Comparison of ENCODE assay signal across 15 cellular contexts in genomic region chr17:17435323-17435722, GRCh38. TPM values are rescaled to one million over a fixed set of nuclear protein-coding genes. Genes with fewer than 3 reads are reported as not detected.
DNase-seq lines count a peak whose midpoint lies in the region; ATAC-seq, FAIRE-seq and TF ChIP-seq lines count a peak whose summit lies in the region.
"Had no signal": no experiment of that assay in that cellular context is flagged by ENCODE, and none has a peak within 500 bp of the region (broad histone marks: within the 10 kb centered on the region; RNA-seq: fewer than 3 reads in every experiment).

No MANE protein-coding gene starts in this region.

- no peak overlapping the region for H3K4me3 Mint-ChIP-seq in astrocyte (ENCODE audit: unreplicated experiment)
- H3K4me3 Mint-ChIP-seq: activated CD4-positive, alpha-beta T cell treated with anti-CD3 and anti-CD28 coated beads for 36 hours; B cell had no signal

- H3K27me3 Mint-ChIP-seq in astrocyte (ENCODE audit: low read depth, unreplicated experiment) = peaks cover 17% of the 10 kb centered on the region
- H3K27me3 Mint-ChIP-seq: activated CD4-positive, alpha-beta T cell treated with anti-CD3 and anti-CD28 coated beads for 36 hours had no signal

- H3K9me3 Mint-ChIP-seq in astrocyte (ENCODE audit: unreplicated experiment) = peaks cover 4% of the 10 kb centered on the region

- H3K4me3 ChIP-seq in AG04449 (ENCODE audit: low read depth, low read length) = no peak overlapping the region; the same call in 1 of the 2 replicates
- no peak overlapping the region for H3K4me3 ChIP-seq in HEK293 (ENCODE audit: low read depth, low read length)
- no peak overlapping the region for H3K4me3 ChIP-seq in astrocyte (ENCODE audit: insufficient read depth, low read depth, low read length)
- no peak overlapping the region for H3K4me3 ChIP-seq in aorta (ENCODE audit: low read length in 2 of 2)
- H3K4me3 ChIP-seq: gastroesophageal sphincter, uterus had no signal

- TF ChIP-seq CTCF in AG04449 (IDR thresholded peaks at IDR 0.05; ENCODE audit: insufficient read depth, low read length, missing control alignments) (peak; percentile 53), HEK293 (tag by site-specific recombination; IDR thresholded peaks at IDR 0.05) (no peak), astrocyte (IDR thresholded peaks at IDR 0.05; ENCODE audit: insufficient read depth, low read depth, low read length) (peak; percentile 33)

- no peak for ATAC-seq in aorta (ENCODE audit: low FRiP score)
- ATAC-seq: activated CD4-positive, alpha-beta T cell treated with anti-CD3 and anti-CD28 coated beads for 36 hours; gastroesophageal sphincter had no signal

- H3K4me2 ChIP-seq in astrocyte (ENCODE audit: low read length) = peak overlapping the region; percentile 76

- DNase-seq in AG04449 (ENCODE audit: low read depth, low spot score) = peak; percentile 65
- DNase-seq in astrocyte (ENCODE audit: low read depth) = peak; percentile 88
- DNase-seq in iPS-NIHi7 (ENCODE audit: extremely low spot score) = peak; percentile 41
- DNase-seq in aorta = no peak
- DNase-seq in substantia nigra (lab: John Stamatoyannopoulos, UW) = no peak
- DNase-seq in T-helper 9 cell = no peak
- DNase-seq in NCI-H1436 treated with DMSO at 0.1 percent for 48 hours (lab: John Stamatoyannopoulos, UW) = no peak
- DNase-seq: activated CD4-positive, alpha-beta T cell treated with anti-CD3 and anti-CD28 coated beads for 36 hours; NCI-H1436; NCI-H748 treated with DMSO at 0.1 percent for 48 hours; nucleus accumbens; uterus had no signal

- H4K20me1 ChIP-seq in astrocyte (ENCODE audit: insufficient read depth, low read length) = no peaks in the 10 kb centered on the region

- POLR2A ChIA-PET in AG04449 (lab: Yijun Ruan, JAX) (interaction anchor here (0.9 to 1.9 kb wide), 3 partner anchors 11 to 61 kb away, joined by 3 to 11 read pairs (median 3); partner anchors contain the start of gene RASD1), HEK293 (lab: Yijun Ruan, JAX) (interaction anchor here (2.2 kb wide), 1 partner anchor 11 kb away, joined by 12 read pairs; no protein-coding TSS in a partner anchor)

- no peaks in the 10 kb centered on the region for H3K36me3 Mint-ChIP-seq in astrocyte (ENCODE audit: low read depth, unreplicated experiment)

- CTCF ChIA-PET in AG04449 (lab: Yijun Ruan, JAX) (interaction anchor here (0.9 to 2.5 kb wide), 12 partner anchors 10 to 206 kb away, joined by 3 to 13 read pairs (median 6); partner anchors contain the start of gene RASD1), HEK293 (lab: Yijun Ruan, JAX) (interaction anchor here (0.6 to 1.6 kb wide), 12 partner anchors 8 to 233 kb away, joined by 3 to 8 read pairs (median 3); partner anchors contain the start of gene RASD1)

- H3K4me1 Mint-ChIP-seq in astrocyte (ENCODE audit: low read depth, unreplicated experiment) = peaks cover 10% of the 10 kb centered on the region

- H3K27ac ChIP-seq in HEK293 (ENCODE audit: extremely low read depth, low read depth, low read length) (no peak overlapping the region), astrocyte (ENCODE audit: low read depth, low read length) (peak overlapping the region; percentile 59), aorta (ENCODE audit: low read depth in 1 of 2, low read length in 2 of 2) (no peak overlapping the region), substantia nigra (ENCODE audit: low read depth, low read length, poor library complexity, severe bottlenecking) (no peak overlapping the region)
- H3K27ac ChIP-seq: gastroesophageal sphincter, uterus had no signal

- no peaks in the 10 kb centered on the region for H3K27me3 ChIP-seq in astrocyte (ENCODE audit: insufficient read depth, low read length)
- no peaks in the 10 kb centered on the region for H3K27me3 ChIP-seq in aorta (ENCODE audit: control insufficient read depth in 1 of 2, insufficient read depth in 2 of 2, low read length in 1 of 2)
- H3K27me3 ChIP-seq: uterus had no signal

- no peak for FAIRE-seq in astrocyte (lab: Jason Lieb, UNC)

- WGBS in aorta, 2 donors = 24% methylated on average over 4 of the region's 4 CpGs

- H3K9me3 ChIP-seq in HEK293 (ENCODE audit: control insufficient read depth, insufficient read depth, low read depth, low read length) = no peaks in the 10 kb centered on the region
- H3K9me3 ChIP-seq in astrocyte (ENCODE audit: insufficient read depth, low read depth, low read length) = no peaks in the 10 kb centered on the region
- no peaks in the 10 kb centered on the region for H3K9me3 ChIP-seq in aorta (ENCODE audit: control insufficient read depth, low read length)
- H3K9me3 ChIP-seq: gastroesophageal sphincter, uterus had no signal

- peak overlapping the region; percentile 48 for H2AFZ ChIP-seq in astrocyte (ENCODE audit: low read depth, low read length)

- H3K4me1 ChIP-seq in HEK293 (ENCODE audit: control insufficient read depth, insufficient read depth, low read length) = no peaks in the 10 kb centered on the region
- peaks cover 20% of the 10 kb centered on the region for H3K4me1 ChIP-seq in astrocyte (ENCODE audit: insufficient read depth, low read length)
- no peaks in the 10 kb centered on the region for H3K4me1 ChIP-seq in aorta (ENCODE audit: control insufficient read depth in 1 of 2, insufficient read depth in 2 of 2, low read length in 2 of 2)
- H3K4me1 ChIP-seq: gastroesophageal sphincter, uterus had no signal

- H3K36me3 ChIP-seq in HEK293 (ENCODE audit: control insufficient read depth in 2 of 2, insufficient read depth in 1 of 2, low read length in 2 of 2) (no peaks in the 10 kb centered on the region), astrocyte (ENCODE audit: insufficient read depth, low read length) (no peaks in the 10 kb centered on the region), aorta (ENCODE audit: control insufficient read depth in 1 of 2, insufficient read depth in 2 of 2, low read length in 1 of 2) (no peaks in the 10 kb centered on the region)
- H3K36me3 ChIP-seq: gastroesophageal sphincter, uterus had no signal

- intact Hi-C loops in aorta (cut with DNase I) = no loop called here

- no peaks in the 10 kb centered on the region for H3K79me2 ChIP-seq in astrocyte (ENCODE audit: insufficient read depth, low read length)

- no peak overlapping the region for H3K9ac ChIP-seq in astrocyte (ENCODE audit: low read length)

- H3K27ac Mint-ChIP-seq in astrocyte (ENCODE audit: unreplicated experiment) = peak overlapping the region; percentile 41
- H3K27ac Mint-ChIP-seq: activated CD4-positive, alpha-beta T cell treated with anti-CD3 and anti-CD28 coated beads for 36 hours; B cell had no signal

TF ChIP-seq in HEK293, 187 proteins besides CTCF, POLR2A, EP300 and RAD21:
- no peak for TF ChIP-seq GLI4 (tag by site-specific recombination; IDR thresholded peaks at IDR 0.05)
- no peak for TF ChIP-seq ZBTB8A (tag by site-specific recombination; IDR thresholded peaks at IDR 0.05)
- peak; percentile 38 for TF ChIP-seq GLIS1 (tag by site-specific recombination; IDR thresholded peaks at IDR 0.05)
- no peak for TF ChIP-seq ZNF701 (tag by site-specific recombination; IDR thresholded peaks at IDR 0.05)
- no peak for TF ChIP-seq ZIC2 (tag by site-specific recombination; IDR thresholded peaks at IDR 0.05)
- TF ChIP-seq ZNF37A (tag by site-specific recombination; IDR thresholded peaks at IDR 0.05) = no peak
- 0 out of 2 replicates have a peak, but pooled peaks have one; percentile 17 for TF ChIP-seq GLIS2 (tag by site-specific recombination; IDR thresholded peaks at IDR 0.05)
- TF ChIP-seq SP7 (tag by site-specific recombination; IDR thresholded peaks at IDR 0.05) = no peak
- TF ChIP-seq ZNF449 (tag by site-specific recombination; IDR thresholded peaks at IDR 0.05) = peak; percentile 45; the same call in 1 of the 2 replicates
TF ChIP-seq in HEK293: peak in this region for 3.

RNA-seq across cellular contexts. Expression of gene MED9, which starts 41.5 kb away (rescaled TPM):
- 7.7 and 9.4 TPM in 2 replicates for total RNA-seq in astrocyte
- total RNA-seq in aorta = 10 to 100 TPM in 1 of 2 donors, 1 to 10 TPM in 1; 7.7 to 11.1 TPM
- polyA plus RNA-seq in aorta = 1 to 10 TPM; 6.6 to 7.9 TPM

Comparison
In these comparisons a context has a peak if more than half of its experiments do, and no peak if none do; other contexts are left out.
1. DNase-seq: peak in AG04449 (single experiment), astrocyte (single experiment) and iPS-NIHi7 (single experiment); none in aorta (0 of 2), substantia nigra (0 of 49), T-helper 9 cell (single experiment) and NCI-H1436 treated with DMSO at 0.1 percent for 48 hours (single experiment).